13 cellular contexts compared by ENCODE assay signal in genomic region chr10:71581376-71581775, GRCh38.
A peak's percentile ranks its signal among the peaks of the same experiment; 100 is the strongest.
DNase-seq lines count a peak whose midpoint lies in the region; ATAC-seq and FAIRE-seq lines count a peak whose summit lies in the region.
"Had no signal": no experiment of that assay in that cellular context is flagged by ENCODE, and none has a peak within 500 bp of the region (broad histone marks: within the 10 kb centered on the region; RNA-seq: fewer than 3 reads in every experiment).

No MANE protein-coding gene starts in this region.

- H3K4me3 ChIP-seq in BLaER1 treated with 17β-estradiol and CSF1 and Interleukin-3, amounts not matched to agents 10 nM and 100 nM = no peak overlapping the region
- H3K4me3 ChIP-seq: A549 had no signal

- H3K9me3 Mint-ChIP-seq in activated CD4-positive, alpha-beta T cell treated with anti-CD3 and anti-CD28 coated beads for 36 hours (ENCODE audit: low read depth) = no peaks in the 10 kb centered on the region

- POLR2A ChIA-PET in activated CD4-positive, alpha-beta T cell treated with anti-CD3 and anti-CD28 coated beads for 36 hours (lab: Charles Lee) = no interaction called here

- no peaks in the 10 kb centered on the region; a peak in 1 of 22 replicates for H4K20me1 ChIP-seq in BLaER1 treated with 17β-estradiol and CSF1 and Interleukin-3, amounts not matched to agents 10 nM and 100 nM

- no peaks in the 10 kb centered on the region for H3K27me3 Mint-ChIP-seq in activated CD4-positive, alpha-beta T cell treated with anti-CD3 and anti-CD28 coated beads for 36 hours
- H3K27me3 Mint-ChIP-seq: CD4-positive, CD25-positive, alpha-beta regulatory T cell had no signal

- FAIRE-seq in RCC 7860 (lab: Jason Lieb, UNC) = no peak
- FAIRE-seq: A549 had no signal

- H3K27me3 ChIP-seq in BLaER1 treated with 17β-estradiol and CSF1 and Interleukin-3, amounts not matched to agents 10 nM and 100 nM = no peaks in the 10 kb centered on the region

- peaks cover 42 to 100% (median 98%) of the 10 kb centered on the region in 10 experiments for H3K4me1 ChIP-seq in BLaER1 treated with 17β-estradiol and CSF1 and Interleukin-3, amounts not matched to agents 10 nM and 100 nM
- H3K4me1 ChIP-seq: A549, Caco-2 had no signal

- H3K36me3 ChIP-seq in BLaER1 treated with 17β-estradiol and CSF1 and Interleukin-3, amounts not matched to agents 10 nM and 100 nM = no peaks in the 10 kb centered on the region

- H3K27ac ChIP-seq in BLaER1 treated with 17β-estradiol and CSF1 and Interleukin-3, amounts not matched to agents 10 nM and 100 nM = 0 out of 22 replicates have a peak overlapping the region, but pooled peaks of 2 of the 11 experiments have one; percentile 18 to 20
- peak overlapping the region; percentile 94 for H3K27ac ChIP-seq in caudate nucleus (ENCODE audit: low read depth, low read length)
- H3K27ac ChIP-seq: A549 had no signal

- ATAC-seq in activated CD4-positive, alpha-beta T cell treated with anti-CD3 and anti-CD28 coated beads for 36 hours = no peak

- CTCF ChIA-PET in activated CD4-positive, alpha-beta T cell treated with anti-CD3 and anti-CD28 coated beads for 36 hours (lab: Charles Lee) = no interaction called here

- DNase-seq in caudate nucleus (lab: John Stamatoyannopoulos, UW) (peak in 52 of 61 donors; percentile 33 to 91 (median 68)), medulla oblongata (ENCODE audit: extremely low spot score) (peak; percentile 81), putamen (ENCODE audit: low spot score) (peak; percentile 90), RCC 7860 (ENCODE audit: low spot score) (no peak), NCI-H187 treated with DMSO at 0.1 percent for 48 hours (lab: John Stamatoyannopoulos, UW) (no peak)
- DNase-seq in activated CD4-positive, alpha-beta T cell treated with anti-CD3 and anti-CD28 coated beads for 36 hours = no peak
- no peak for DNase-seq in stimulated activated CD4-positive, alpha-beta T cell treated with anti-CD3 and anti-CD28 coated beads, Interleukin-4, amount 100 ng/mL, for 1 hour
- DNase-seq: CD4-positive, CD25-positive, alpha-beta regulatory T cell; NCI-H1930; NCI-H446 had no signal

- no peaks in the 10 kb centered on the region for H3K4me1 Mint-ChIP-seq in activated CD4-positive, alpha-beta T cell treated with anti-CD3 and anti-CD28 coated beads for 36 hours
- H3K4me1 Mint-ChIP-seq: CD4-positive, CD25-positive, alpha-beta regulatory T cell had no signal

- intact Hi-C loops in activated CD4-positive, alpha-beta T cell treated with anti-CD3 and anti-CD28 coated beads for 36 hours (cut with DNase I, micrococcal nuclease) = no loop called here

- H3K4me2 ChIP-seq in BLaER1 treated with 17β-estradiol and CSF1 and Interleukin-3, amounts not matched to agents 10 nM and 100 nM = peak overlapping the region in 9 of 11 experiments; percentile 67 to 96 (median 87); a peak in 18 of 22 replicates
- H3K4me2 ChIP-seq: A549 had no signal

- no peaks in the 10 kb centered on the region for H3K36me3 Mint-ChIP-seq in activated CD4-positive, alpha-beta T cell treated with anti-CD3 and anti-CD28 coated beads for 36 hours (ENCODE audit: low read depth)
- H3K36me3 Mint-ChIP-seq: CD4-positive, CD25-positive, alpha-beta regulatory T cell had no signal

- no peaks in the 10 kb centered on the region for H3K9me3 ChIP-seq in BLaER1 treated with 17β-estradiol and CSF1 and Interleukin-3, amounts not matched to agents 10 nM and 100 nM (replicated peaks in 1 of 11)
- H3K9me3 ChIP-seq: A549, Caco-2 had no signal

- 0 out of 22 replicates have a peak overlapping the region, but pooled peaks of 1 of the 11 experiments have one; percentile 24 for H3K9ac ChIP-seq in BLaER1 treated with 17β-estradiol and CSF1 and Interleukin-3, amounts not matched to agents 10 nM and 100 nM

- no peak overlapping the region for H3K4me3 Mint-ChIP-seq in activated CD4-positive, alpha-beta T cell treated with anti-CD3 and anti-CD28 coated beads for 36 hours
- H3K4me3 Mint-ChIP-seq: CD4-positive, CD25-positive, alpha-beta regulatory T cell had no signal

- H3K27ac Mint-ChIP-seq in activated CD4-positive, alpha-beta T cell treated with anti-CD3 and anti-CD28 coated beads for 36 hours = no peak overlapping the region
- H3K27ac Mint-ChIP-seq: CD4-positive, CD25-positive, alpha-beta regulatory T cell had no signal

Comparison
In these comparisons a context has a peak if more than half of its experiments do, and no peak if none do; other contexts are left out.
1. DNase-seq: peak in caudate nucleus (52 of 61), medulla oblongata (single experiment) and putamen (single experiment); none in RCC 7860 (single experiment), NCI-H187 treated with DMSO at 0.1 percent for 48 hours (single experiment), activated CD4-positive, alpha-beta T cell treated with anti-CD3 and anti-CD28 coated beads for 36 hours (single experiment) and stimulated activated CD4-positive, alpha-beta T cell treated with anti-CD3 and anti-CD28 coated beads, Interleukin-4, amount 100 ng/mL, for 1 hour (single experiment).